ENCODE assay signal across 29 cellular contexts in the genomic region with DNA sequence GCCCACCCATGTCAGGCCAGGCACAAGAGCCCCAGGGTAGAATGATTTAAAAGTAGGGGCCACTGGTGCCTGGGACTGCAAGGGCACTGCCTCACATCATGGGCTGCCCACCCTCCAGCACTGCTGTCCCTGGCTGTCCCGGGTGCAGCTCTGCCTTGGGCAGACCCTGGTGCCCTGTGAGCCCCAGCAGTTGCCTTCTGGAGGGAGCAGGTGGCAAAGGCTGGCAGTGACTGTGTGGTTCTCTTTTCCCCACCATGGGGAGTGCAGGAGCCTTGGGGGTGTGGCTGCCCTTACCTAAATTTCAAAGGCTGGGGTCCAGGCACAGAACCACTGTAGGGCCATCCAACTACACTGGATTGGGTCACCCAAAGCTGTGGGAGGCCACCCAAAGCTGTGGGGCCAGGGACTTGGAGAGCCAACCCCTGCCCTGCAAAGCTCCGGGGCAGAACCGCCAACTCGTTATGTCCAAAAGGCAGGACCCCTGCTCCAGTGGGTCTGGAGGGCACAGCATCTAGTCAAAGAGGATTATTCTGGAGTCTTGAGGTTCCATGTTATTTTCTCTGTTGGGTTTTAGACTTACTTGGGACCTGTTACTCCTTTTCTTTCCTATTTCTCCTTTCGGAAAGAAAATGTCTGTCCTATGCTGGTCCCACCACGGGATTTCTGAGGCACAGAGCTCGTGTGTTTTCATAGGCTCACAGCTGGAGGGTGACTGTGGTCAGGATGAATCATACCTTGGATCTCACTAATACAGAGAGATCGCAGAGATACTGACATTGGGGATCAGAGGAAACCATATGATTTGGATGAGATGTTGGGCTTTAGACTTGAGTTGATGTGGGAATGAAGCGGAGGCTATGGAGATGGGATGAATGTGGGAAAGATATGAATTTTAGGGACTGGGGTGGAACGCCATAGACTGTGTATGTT.
DNase-seq lines count a peak whose midpoint lies in the region; ATAC-seq and TF ChIP-seq lines count a peak whose summit lies in the region.
"Had no signal": no experiment of that assay in that cellular context is flagged by ENCODE, and none has a peak within 500 bp of the region (broad histone marks: within the 10 kb centered on the region; RNA-seq: fewer than 3 reads in every experiment).

No MANE protein-coding gene starts in this region.

- H3K36me3 Mint-ChIP-seq in neural progenitor cell = peaks cover 26% of the 10 kb centered on the region
- H3K36me3 Mint-ChIP-seq: activated CD8-positive, alpha-beta memory T cell treated with anti-CD3 and anti-CD28 coated beads, Interleukin-2, amount 10 ng/mL, durations not matched to agents 7 days and 5 days had no signal

- H3K27me3 ChIP-seq in neural progenitor cell = no peaks in the 10 kb centered on the region
- H3K27me3 ChIP-seq: adrenal gland, BLaER1, esophagus squamous epithelium, left lung, tibial nerve had no signal

- no peak overlapping the region for H3K27ac ChIP-seq in neural progenitor cell
- H3K27ac ChIP-seq: adrenal gland, BLaER1, esophagus squamous epithelium, KMS-11, left lung, RWPE1, skin epidermis, tibial nerve had no signal

- no peaks in the 10 kb centered on the region for H4K20me1 ChIP-seq in neural progenitor cell (ENCODE audit: low read depth)
- H4K20me1 ChIP-seq: BLaER1 had no signal

- no peak for TF ChIP-seq CTCF in choroid plexus epithelial cell (conservative IDR thresholded peaks at IDR 0.05; ENCODE audit: low read depth, low read length)
- TF ChIP-seq CTCF in neural progenitor cell (IDR thresholded peaks at IDR 0.05) = no peak

- peak overlapping the region; percentile 2 for H3K27ac Mint-ChIP-seq in neural progenitor cell
- H3K27ac Mint-ChIP-seq: activated CD8-positive, alpha-beta memory T cell treated with anti-CD3 and anti-CD28 coated beads, Interleukin-2, amount 10 ng/mL, durations not matched to agents 7 days and 5 days; activated naive CD4-positive, alpha-beta T cell treated with anti-CD3 and anti-CD28 coated beads for 36 hours; activated T-cell treated with anti-CD3 and anti-CD28 coated beads, Interleukin-2, amount 50 U/mL, for 72 hours had no signal

- no peak for ATAC-seq in GM19324 (IDR thresholded peaks at IDR 0.05; ENCODE audit: low FRiP score, unreplicated experiment)
- ATAC-seq in stimulated activated naive CD8-positive, alpha-beta T cell treated with anti-CD3 and anti-CD28 coated beads, Interleukin-15, Interleukin-2, amounts not matched to agents 100 U/mL and 50 U/mL, for 24 hours = no peak
- ATAC-seq: activated CD8-positive, alpha-beta memory T cell treated with anti-CD3 and anti-CD28 coated beads, Interleukin-2, amount 10 ng/mL, durations not matched to agents 7 days and 5 days; activated T-cell treated with anti-CD3 and anti-CD28 coated beads, Interleukin-2, amount 50 U/mL, for 72 hours; left lung had no signal

- H3K4me3 ChIP-seq in choroid plexus epithelial cell (ENCODE audit: low read depth, low read length) = no peak overlapping the region
- no peak overlapping the region for H3K4me3 ChIP-seq in neural progenitor cell
- H3K4me3 ChIP-seq: adrenal gland, BLaER1, esophagus squamous epithelium, left lung, skin epidermis, tibial nerve had no signal

- no peaks in the 10 kb centered on the region for H3K9me3 ChIP-seq in neural progenitor cell (ENCODE audit: low read depth)
- H3K9me3 ChIP-seq: adrenal gland, esophagus squamous epithelium had no signal

- H3K4me1 ChIP-seq in neural progenitor cell = peaks cover 7% of the 10 kb centered on the region
- H3K4me1 ChIP-seq: adrenal gland, esophagus squamous epithelium, left lung, tibial nerve had no signal

- H3K4me2 ChIP-seq in neural progenitor cell = no peak overlapping the region
- H3K4me2 ChIP-seq: BLaER1, KMS-11 had no signal

- peaks cover 10% of the 10 kb centered on the region for H3F3A ChIP-seq in neural progenitor cell (ENCODE audit: low read depth)

- H3K27me3 Mint-ChIP-seq in neural progenitor cell (ENCODE audit: insufficient read depth, low read depth) = peaks cover 5% of the 10 kb centered on the region
- H3K27me3 Mint-ChIP-seq: activated CD8-positive, alpha-beta memory T cell treated with anti-CD3 and anti-CD28 coated beads, Interleukin-2, amount 10 ng/mL, durations not matched to agents 7 days and 5 days; naive B cell had no signal

- peak; percentile 68 for DNase-seq in EH (ENCODE audit: low read depth)
- peak; percentile 53 for DNase-seq in LHCN-M2 (ENCODE audit: low read depth)
- peak; percentile 70 for DNase-seq in choroid plexus epithelial cell (ENCODE audit: low read depth)
- no peak for DNase-seq in neural progenitor cell (ENCODE audit: low spot score)
- no peak for DNase-seq in stimulated activated CD4-positive, alpha-beta T cell treated with anti-CD3 and anti-CD28 coated beads, Interleukin-4, amount 100 ng/mL, for 1 hour
- DNase-seq in COLO829 (ENCODE audit: low spot score) = no peak
- DNase-seq in stimulated activated naive CD8-positive, alpha-beta T cell treated with anti-CD3 and anti-CD28 coated beads, Interleukin-15, Interleukin-2, amounts not matched to agents 100 U/mL and 50 U/mL, for 24 hours = no peak
- DNase-seq: ACHN; activated CD4-positive, alpha-beta T cell treated with anti-CD3 and anti-CD28 coated beads, Interleukin-2, amount 50 U/mL, for 1 hour; activated CD8-positive, alpha-beta memory T cell treated with anti-CD3 and anti-CD28 coated beads, Interleukin-2, amount 10 ng/mL, durations not matched to agents 7 days and 5 days; activated naive CD4-positive, alpha-beta T cell treated with anti-CD3 and anti-CD28 coated beads for 36 hours; activated T-cell treated with anti-CD3 and anti-CD28 coated beads, Interleukin-2, amount 50 U/mL, for 72 hours; adrenal gland; cortex of kidney; DMS53; esophagus squamous epithelium; left lung; MV-4-11; naive B cell; NCI-H146; nucleus accumbens; stimulated activated CD4-positive, alpha-beta T cell treated with anti-CD3 and anti-CD28 coated beads, Interleukin-1b, Interleukin-23, amount 100 ng/mL, for 48 hours; T-helper 9 cell had no signal

- H3K4me1 Mint-ChIP-seq in neural progenitor cell = peaks cover 8% of the 10 kb centered on the region
- H3K4me1 Mint-ChIP-seq: activated CD8-positive, alpha-beta memory T cell treated with anti-CD3 and anti-CD28 coated beads, Interleukin-2, amount 10 ng/mL, durations not matched to agents 7 days and 5 days; naive B cell had no signal

- no peak overlapping the region for H3K4me3 Mint-ChIP-seq in neural progenitor cell
- H3K4me3 Mint-ChIP-seq: activated CD8-positive, alpha-beta memory T cell treated with anti-CD3 and anti-CD28 coated beads, Interleukin-2, amount 10 ng/mL, durations not matched to agents 7 days and 5 days; activated naive CD4-positive, alpha-beta T cell treated with anti-CD3 and anti-CD28 coated beads for 36 hours; activated T-cell treated with anti-CD3 and anti-CD28 coated beads, Interleukin-2, amount 50 U/mL, for 72 hours had no signal

- H2AFZ ChIP-seq in neural progenitor cell (replicated peaks) = no peak overlapping the region

- H3K9ac ChIP-seq in neural progenitor cell = no peak overlapping the region
- H3K9ac ChIP-seq: BLaER1, KMS-11 had no signal

- peaks cover 14% of the 10 kb centered on the region for H3K9me3 Mint-ChIP-seq in neural progenitor cell
- H3K9me3 Mint-ChIP-seq: activated naive CD4-positive, alpha-beta T cell treated with anti-CD3 and anti-CD28 coated beads for 36 hours; activated T-cell treated with anti-CD3 and anti-CD28 coated beads, Interleukin-2, amount 50 U/mL, for 72 hours had no signal

- H3K36me3 ChIP-seq in neural progenitor cell = no peaks in the 10 kb centered on the region
- H3K36me3 ChIP-seq: adrenal gland, BLaER1 had no signal

- no peaks in the 10 kb centered on the region for H3K79me2 ChIP-seq in neural progenitor cell (ENCODE audit: low read depth)

Comparison
In these comparisons a context has a peak if more than half of its experiments do, and no peak if none do; other contexts are left out.
1. DNase-seq: peak in EH (single experiment), LHCN-M2 (single experiment) and choroid plexus epithelial cell (single experiment); none in neural progenitor cell (single experiment), stimulated activated CD4-positive, alpha-beta T cell treated with anti-CD3 and anti-CD28 coated beads, Interleukin-4, amount 100 ng/mL, for 1 hour (single experiment), COLO829 (single experiment) and stimulated activated naive CD8-positive, alpha-beta T cell treated with anti-CD3 and anti-CD28 coated beads, Interleukin-15, Interleukin-2, amounts not matched to agents 100 U/mL and 50 U/mL, for 24 hours (single experiment).